11 cellular contexts compared by ENCODE assay signal in the genomic region with DNA sequence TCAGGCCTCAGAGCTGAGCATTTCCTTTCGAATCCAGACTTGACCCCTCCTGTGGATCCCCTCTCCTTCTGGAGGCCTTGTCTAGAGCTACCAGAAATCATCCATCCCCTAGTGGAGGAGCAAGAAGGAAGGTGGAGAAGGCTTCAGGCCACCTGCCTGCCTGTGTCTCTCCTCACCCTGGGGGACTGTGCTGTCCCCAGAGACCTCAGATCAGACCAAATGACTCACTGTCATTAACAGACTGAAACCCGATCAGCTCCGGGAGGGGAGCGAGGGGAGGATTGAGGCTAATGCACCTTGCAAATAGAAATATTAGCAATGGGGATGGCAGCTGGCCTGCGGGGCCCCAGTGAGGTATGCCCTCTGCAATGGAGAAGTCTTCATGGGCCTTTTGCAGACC. TPM values are rescaled to one million over a fixed set of nuclear protein-coding genes. Genes with fewer than 3 reads are reported as not detected.
DNase-seq lines count a peak whose midpoint lies in the region; ATAC-seq and TF ChIP-seq lines count a peak whose summit lies in the region.
"Had no signal": no experiment of that assay in that cellular context is flagged by ENCODE, and none has a peak within 500 bp of the region (broad histone marks: within the 10 kb centered on the region; RNA-seq: fewer than 3 reads in every experiment).

No MANE protein-coding gene starts in this region.

- H3K9me3 ChIP-seq in sigmoid colon: no peaks in the 10 kb centered on the region
- H3K9me3 ChIP-seq: heart left ventricle had no signal

- no peaks in the 10 kb centered on the region for H3K4me1 ChIP-seq in sigmoid colon
- H3K4me1 ChIP-seq: parathyroid adenoma had no signal

- intact Hi-C loops in sigmoid colon (cut with DNase I): loop anchor here (5.0 kb wide), 1 partner anchor 46 kb away; a partner anchor contains a TSS

- H3K27ac ChIP-seq in sigmoid colon: no peak overlapping the region
- H3K27ac ChIP-seq: heart left ventricle, parathyroid adenoma had no signal

- no peak for TF ChIP-seq POLR2A in sigmoid colon (IDR thresholded peaks at IDR 0.05)

- H3K4me3 ChIP-seq in GM12864 (ENCODE audit: low read depth, low read length) (no peak overlapping the region), sigmoid colon (no peak overlapping the region)
- H3K4me3 ChIP-seq: heart left ventricle had no signal

- no peak for TF ChIP-seq EP300 in sigmoid colon (IDR thresholded peaks at IDR 0.05)

- DNase-seq in GM12864 (ENCODE audit: low read depth): peak; percentile 12
- peak; percentile 60 for DNase-seq in SW480 (ENCODE audit: low spot score)
- DNase-seq in T-helper 2 cell: no peak
- no peak for DNase-seq in inferior parietal cortex (ENCODE audit: extremely low spot score)
- no peak for DNase-seq in sigmoid colon
- no peak for DNase-seq in A172 (ENCODE audit: low spot score)

- TF ChIP-seq CTCF in GM12864 (IDR thresholded peaks at IDR 0.05; ENCODE audit: low read depth, low read length, missing control alignments) (no peak), sigmoid colon (IDR thresholded peaks at IDR 0.05) (no peak)

- ATAC-seq in GM19468 (IDR thresholded peaks at IDR 0.05; ENCODE audit: extremely low read depth, unreplicated experiment) (peak; percentile 75), HG03196 (IDR thresholded peaks at IDR 0.05; ENCODE audit: unreplicated experiment) (peak; percentile 82)
- ATAC-seq: heart left ventricle had no signal

- H3K27me3 ChIP-seq in sigmoid colon: peaks cover 0 to 3% (median 0%) of the 10 kb centered on the region in 3 donors
- H3K27me3 ChIP-seq: heart left ventricle had no signal

- H3K36me3 ChIP-seq in sigmoid colon: no peaks in the 10 kb centered on the region
- H3K36me3 ChIP-seq: heart left ventricle had no signal

- 79 to 91% methylated on average over 5 of the region's 5 CpGs for WGBS in sigmoid colon, 2 donors

RNA-seq across cellular contexts. Expression of a gene that starts 2.1 kb away (rescaled TPM):
- not detected for total RNA-seq in sigmoid colon
- polyA plus RNA-seq in sigmoid colon: not detected
- 0.36 and 0.38 TPM in 2 replicates for total RNA-seq in A172 (2014; rRNA removed; shearing (Covaris generic))
- polyA plus RNA-seq: heart left ventricle had no signal

RNA-seq across cellular contexts. Expression of a gene that starts 12.9 kb away (rescaled TPM):
- total RNA-seq in sigmoid colon: 1 to 10 TPM in 3 of 4 donors, not detected in 1; 2.2 to 9.1 (median 2.6) TPM
- 10 to 100 TPM in 1 of 3 donors, 1 to 10 TPM in 2; 1.2 to 28.8 (median 4.9) TPM for polyA plus RNA-seq in sigmoid colon
- total RNA-seq in A172 (2014; rRNA removed; shearing (Covaris generic)): 0.24 and 3.3 TPM in 2 replicates

RNA-seq across cellular contexts. Expression of a gene that starts 46.0 kb away (rescaled TPM):
- 1 to 10 TPM in 1 of 4 donors, under 1 TPM in 1, not detected in 2; 0.33 to 1.1 TPM for total RNA-seq in sigmoid colon
- polyA plus RNA-seq in sigmoid colon: 1 to 10 TPM in 1 of 3 donors, under 1 TPM in 1, not detected in 1; 0.92 to 1.3 TPM
- 21.1 and 30.6 TPM in 2 replicates for total RNA-seq in A172 (2014; rRNA removed; shearing (Covaris generic))

RNA-seq across cellular contexts. Expression of a gene that starts 55.9 kb away (rescaled TPM):
- not detected for total RNA-seq in sigmoid colon
- under 1 TPM in 1 of 3 donors, not detected in 2; 0.98 TPM for polyA plus RNA-seq in sigmoid colon
- 0.14 TPM in 1 of 2 replicates, not detected in the other for total RNA-seq in A172 (2014; rRNA removed; shearing (Covaris generic))
- total RNA-seq: G401 had no signal
- polyA plus RNA-seq: heart left ventricle had no signal

Comparison
In these comparisons a context has a peak if more than half of its experiments do, and no peak if none do; other contexts are left out.
1. DNase-seq: peak in GM12864 (single experiment) and SW480 (single experiment); none in T-helper 2 cell (0 of 5), inferior parietal cortex (single experiment), sigmoid colon (single experiment) and A172 (single experiment).
2. RNA of a gene that starts 46.0 kb away (total RNA-seq): 21.1 to 30.6 TPM in A172; 0.33 to 1.1 TPM in sigmoid colon; every median in the first group is over 10 times any median in the second.